2 cellular contexts compared by ENCODE assay signal in the genomic region with DNA sequence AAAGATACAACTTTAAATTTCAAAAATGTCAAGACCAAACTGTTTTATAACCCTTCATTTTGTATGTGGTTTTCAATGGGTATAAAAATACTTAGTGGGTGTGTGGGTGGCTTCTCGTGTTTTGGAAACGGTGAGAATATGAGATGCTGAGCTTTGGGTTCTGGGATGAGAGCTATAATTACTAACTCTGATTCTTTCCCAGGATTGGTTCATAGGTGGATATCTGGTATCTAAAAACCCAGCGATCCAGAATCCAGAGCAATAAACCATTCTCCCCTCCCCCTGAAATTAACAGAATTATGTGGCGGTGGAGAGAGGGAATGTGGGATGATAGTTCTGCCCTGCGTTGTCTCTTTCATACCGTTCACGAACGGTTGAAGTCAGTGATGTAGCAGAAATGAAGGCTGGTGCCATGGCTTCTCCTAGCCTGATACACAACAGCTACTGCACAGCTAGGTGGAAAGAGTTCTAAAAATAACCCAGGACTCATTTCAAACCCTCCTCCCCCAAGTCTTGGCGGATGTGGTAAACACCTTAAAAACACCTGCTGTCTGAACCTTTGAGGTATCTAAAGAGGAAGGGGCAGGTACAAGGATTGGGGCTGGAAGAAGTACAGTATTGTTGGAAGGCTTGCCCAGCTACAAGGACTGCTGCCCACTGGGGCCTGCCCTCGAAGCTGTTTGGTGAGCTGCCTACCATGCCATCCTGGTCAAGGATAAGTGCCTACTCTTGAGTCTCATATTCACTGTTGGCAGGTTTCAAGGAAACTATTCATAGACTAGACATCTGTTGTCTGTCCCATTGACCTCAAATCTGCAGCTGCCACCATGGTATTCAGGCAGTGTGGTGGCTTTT.
TF ChIP-seq lines count a peak whose summit lies in the region.

No MANE protein-coding gene starts in this region.

TF ChIP-seq in WTC11, 78 proteins besides CTCF, POLR2A, EP300 and RAD21 (continued from another document):
- TF ChIP-seq, protein P1, sequence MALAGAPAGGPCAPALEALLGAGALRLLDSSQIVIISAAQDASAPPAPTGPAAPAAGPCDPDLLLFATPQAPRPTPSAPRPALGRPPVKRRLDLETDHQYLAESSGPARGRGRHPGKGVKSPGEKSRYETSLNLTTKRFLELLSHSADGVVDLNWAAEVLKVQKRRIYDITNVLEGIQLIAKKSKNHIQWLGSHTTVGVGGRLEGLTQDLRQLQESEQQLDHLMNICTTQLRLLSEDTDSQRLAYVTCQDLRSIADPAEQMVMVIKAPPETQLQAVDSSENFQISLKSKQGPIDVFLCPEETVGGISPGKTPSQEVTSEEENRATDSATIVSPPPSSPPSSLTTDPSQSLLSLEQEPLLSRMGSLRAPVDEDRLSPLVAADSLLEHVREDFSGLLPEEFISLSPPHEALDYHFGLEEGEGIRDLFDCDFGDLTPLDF (CRISPR knock-in tag; IDR thresholded peaks at IDR 0.05): no peak
- TF ChIP-seq CREM (CRISPR knock-in tag; IDR thresholded peaks at IDR 0.05) (no peak), SMAD3 (CRISPR knock-in tag; IDR thresholded peaks at IDR 0.05; ENCODE audit: borderline replicate concordance) (no peak), ETV6 (CRISPR knock-in tag; IDR thresholded peaks at IDR 0.05) (no peak), GRHL2 (CRISPR knock-in tag; IDR thresholded peaks at IDR 0.05; ENCODE audit: insufficient replicate concordance, severe bottlenecking) (no peak), GABPB1 (CRISPR knock-in tag; IDR thresholded peaks at IDR 0.05) (no peak), ZNF317 (CRISPR knock-in tag; IDR thresholded peaks at IDR 0.05; ENCODE audit: borderline replicate concordance, low read depth) (no peak), E2F5 (CRISPR knock-in tag; IDR thresholded peaks at IDR 0.05) (no peak), KAT7 (CRISPR knock-in tag; IDR thresholded peaks at IDR 0.05; ENCODE audit: borderline replicate concordance) (no peak), GTF2I (CRISPR knock-in tag; conservative IDR thresholded peaks at IDR 0.05) (no peak), ZNF671 (CRISPR knock-in tag; IDR thresholded peaks at IDR 0.05) (no peak)
- TF ChIP-seq, protein P2, sequence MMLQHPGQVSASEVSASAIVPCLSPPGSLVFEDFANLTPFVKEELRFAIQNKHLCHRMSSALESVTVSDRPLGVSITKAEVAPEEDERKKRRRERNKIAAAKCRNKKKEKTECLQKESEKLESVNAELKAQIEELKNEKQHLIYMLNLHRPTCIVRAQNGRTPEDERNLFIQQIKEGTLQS (CRISPR knock-in tag; conservative IDR thresholded peaks at IDR 0.05): no peak

TF ChIP-seq in GM23338, 12 proteins besides CTCF, POLR2A, EP300 and RAD21 (continued from another document):
- TF ChIP-seq ETS1 (IDR thresholded peaks at IDR 0.05) (no peak), NANOG (IDR thresholded peaks at IDR 0.05; ENCODE audit: borderline replicate concordance) (no peak), CREB1 (CRISPR knock-in tag; IDR thresholded peaks at IDR 0.05; ENCODE audit: low read depth) (no peak), ZNF331 (CRISPR knock-in tag; IDR thresholded peaks at IDR 0.05; ENCODE audit: low read depth) (no peak), POLR2AphosphoS5 (IDR thresholded peaks at IDR 0.05; ENCODE audit: low read depth) (no peak), JUNB (IDR thresholded peaks at IDR 0.05; ENCODE audit: unreplicated experiment) (no peak), EZH2 (IDR thresholded peaks at IDR 0.05; ENCODE audit: low read depth, unreplicated experiment) (no peak), ZNF462 (CRISPR knock-in tag; IDR thresholded peaks at IDR 0.05) (no peak), ZNF114 (CRISPR knock-in tag; IDR thresholded peaks at IDR 0.05) (no peak)
